Comparison of ENCODE assay signal across 8 cellular contexts in genomic region chr9:128023671-128024070, GRCh38. TPM values are rescaled to one million over a fixed set of nuclear protein-coding genes. Genes with fewer than 3 reads are reported as not detected.
A peak's percentile ranks its signal among the peaks of the same experiment; 100 is the strongest.
DNase-seq lines count a peak whose midpoint lies in the region; ATAC-seq and TF ChIP-seq lines count a peak whose summit lies in the region.
"Not testable (repeated sequence)": the region's sequence is repeated elsewhere in the genome, so short reads cannot be mapped to it uniquely, and the experiment has no call there.

No MANE protein-coding gene starts in this region.

- peak in 1 of 10 experiments; percentile 38 for DNase-seq in CD4-positive, alpha-beta T cell
- DNase-seq in OCI-LY7 (ENCODE audit: low spot score); activated CD4-positive, alpha-beta T cell treated with anti-CD3 and anti-CD28 coated beads, Interleukin-2, amount 10 ng/mL, durations not matched to agents 24 days and 14 days; effector memory CD4-positive, alpha-beta T cell; stimulated activated naive CD8-positive, alpha-beta T cell treated with anti-CD3 and anti-CD28 coated beads, Interleukin-15, amount 100 ng/mL, for 72 hours: not testable (repeated sequence)
- peak in 4 of 10 donors; percentile 19 to 44 (median 33) for DNase-seq in naive thymus-derived CD8-positive, alpha-beta T cell

- not testable (repeated sequence) for H3K9me3 Mint-ChIP-seq in CD4-positive, alpha-beta T cell; activated CD4-positive, alpha-beta T cell treated with anti-CD3 and anti-CD28 coated beads, Interleukin-2, amount 10 ng/mL, durations not matched to agents 24 days and 14 days; activated T-helper 17 cell treated with anti-CD3 and anti-CD28 coated beads, Interleukin-2, amount 50 U/mL, for 72 hours; activated naive CD8-positive, alpha-beta T cell (ENCODE audit: low read depth); naive thymus-derived CD8-positive, alpha-beta T cell; stimulated activated naive CD8-positive, alpha-beta T cell treated with anti-CD3 and anti-CD28 coated beads, Interleukin-15, amount 100 ng/mL, for 72 hours

- H3K9me3 ChIP-seq in CD4-positive, alpha-beta T cell (ENCODE audit: control insufficient read depth, low read length); OCI-LY7 (ENCODE audit: low read length); effector memory CD4-positive, alpha-beta T cell (ENCODE audit: control insufficient read depth, low read length): not testable (repeated sequence)

- peaks cover 50% of the 10 kb centered on the region for H3K4me1 ChIP-seq in OCI-LY7 (ENCODE audit: insufficient read depth, low read length, poor library complexity, severe bottlenecking)
- H3K4me1 ChIP-seq in effector memory CD4-positive, alpha-beta T cell (ENCODE audit: control insufficient read depth, insufficient read depth, low read length, poor library complexity, severe bottlenecking), result peaks cover 67% of the 10 kb centered on the region

- not testable (repeated sequence) for TF ChIP-seq CTCF in CD4-positive, alpha-beta T cell (IDR thresholded peaks at IDR 0.05); OCI-LY7 (conservative IDR thresholded peaks at IDR 0.05; ENCODE audit: low read length)

- POLR2A ChIA-PET in CD4-positive, alpha-beta T cell (lab: Charles Lee), result interaction anchor here (0.8 to 21.3 kb wide), 3 partner anchors 14 to 118 kb away, joined by 3 to 1020 read pairs (median 253); partner anchors contain the start of gene EEIG1
- POLR2A ChIA-PET in OCI-LY7 (lab: Charles Lee), result interaction anchor here (1.2 kb wide), 1 partner anchor 32 kb away, joined by 7 read pairs; no protein-coding TSS in a partner anchor
- POLR2A ChIA-PET in naive thymus-derived CD8-positive, alpha-beta T cell (lab: Charles Lee), result interaction anchor here (5.1 to 27.8 kb wide), 4 partner anchors 9 to 73 kb away, joined by 34 to 1266 read pairs (median 556); partner anchors contain the start of genes DPM2 and EEIG1

- H3K79me2 ChIP-seq in OCI-LY7 (ENCODE audit: insufficient read depth, low read depth, low read length), result not testable (repeated sequence)

- peak overlapping the region; percentile 18 for H3K4me3 Mint-ChIP-seq in CD4-positive, alpha-beta T cell
- H3K4me3 Mint-ChIP-seq in activated CD4-positive, alpha-beta T cell treated with anti-CD3 and anti-CD28 coated beads, Interleukin-2, amount 10 ng/mL, durations not matched to agents 24 days and 14 days, result peak overlapping the region; percentile 35
- H3K4me3 Mint-ChIP-seq in activated T-helper 17 cell treated with anti-CD3 and anti-CD28 coated beads, Interleukin-2, amount 50 U/mL, for 72 hours, result peak overlapping the region; percentile 32
- peak overlapping the region; percentile 40 for H3K4me3 Mint-ChIP-seq in activated naive CD8-positive, alpha-beta T cell
- peak overlapping the region; percentile 24 to 87 (median 72) for H3K4me3 Mint-ChIP-seq in naive thymus-derived CD8-positive, alpha-beta T cell
- peak overlapping the region; percentile 4 to 53 for H3K4me3 Mint-ChIP-seq in stimulated activated naive CD8-positive, alpha-beta T cell treated with anti-CD3 and anti-CD28 coated beads, Interleukin-15, amount 100 ng/mL, for 72 hours

- H3K4me2 ChIP-seq in OCI-LY7 (ENCODE audit: low read length), result not testable (repeated sequence)

- H3K36me3 ChIP-seq in OCI-LY7 (ENCODE audit: insufficient read depth, low read length); effector memory CD4-positive, alpha-beta T cell (ENCODE audit: control insufficient read depth, insufficient read depth, low read length): not testable (repeated sequence)

- intact Hi-C loops in CD4-positive, alpha-beta T cell (cut with DNase I, micrococcal nuclease); OCI-LY7 (cut with micrococcal nuclease; ENCODE audit: unreplicated experiment); activated CD4-positive, alpha-beta T cell treated with anti-CD3 and anti-CD28 coated beads, Interleukin-2, amount 10 ng/mL, durations not matched to agents 24 days and 14 days (cut with micrococcal nuclease): not testable (repeated sequence)

- H3K27ac ChIP-seq in CD4-positive, alpha-beta T cell (ENCODE audit: low read depth, low read length), result peak overlapping the region; percentile 94
- not testable (repeated sequence) for H3K27ac ChIP-seq in OCI-LY7 (ENCODE audit: low read depth, low read length, poor library complexity, severe bottlenecking)
- peak overlapping the region; percentile 55 for H3K27ac ChIP-seq in effector memory CD4-positive, alpha-beta T cell (ENCODE audit: insufficient read depth, low read length, poor library complexity, severe bottlenecking)

- H2AFZ ChIP-seq in OCI-LY7 (ENCODE audit: low read length), result peak overlapping the region; percentile 30; the same call in 1 of the 2 replicates

- ATAC-seq in CD4-positive, alpha-beta T cell (ENCODE audit: poor library complexity); activated T-helper 17 cell treated with anti-CD3 and anti-CD28 coated beads, Interleukin-2, amount 50 U/mL, for 72 hours (replicated peaks); stimulated activated naive CD8-positive, alpha-beta T cell treated with anti-CD3 and anti-CD28 coated beads, Interleukin-15, amount 100 ng/mL, for 72 hours: not testable (repeated sequence)
- ATAC-seq in naive thymus-derived CD8-positive, alpha-beta T cell, result peak in 1 of 2 donors; percentile 10

- H4K20me1 ChIP-seq in OCI-LY7 (ENCODE audit: insufficient read depth, low read length), result not testable (repeated sequence)

- not testable (repeated sequence) for H3K4me3 ChIP-seq in OCI-LY7 (ENCODE audit: low read depth, low read length, poor library complexity, severe bottlenecking); effector memory CD4-positive, alpha-beta T cell (ENCODE audit: insufficient read depth, low read depth, low read length, poor library complexity, severe bottlenecking)

- peaks cover 88% of the 10 kb centered on the region for H3K4me1 Mint-ChIP-seq in CD4-positive, alpha-beta T cell (ENCODE audit: low read depth)
- H3K4me1 Mint-ChIP-seq in activated CD4-positive, alpha-beta T cell treated with anti-CD3 and anti-CD28 coated beads, Interleukin-2, amount 10 ng/mL, durations not matched to agents 24 days and 14 days, result peaks cover 77% of the 10 kb centered on the region
- peaks cover 41% of the 10 kb centered on the region for H3K4me1 Mint-ChIP-seq in activated T-helper 17 cell treated with anti-CD3 and anti-CD28 coated beads, Interleukin-2, amount 50 U/mL, for 72 hours
- H3K4me1 Mint-ChIP-seq in activated naive CD8-positive, alpha-beta T cell (ENCODE audit: low read depth), result peaks cover 83% of the 10 kb centered on the region
- H3K4me1 Mint-ChIP-seq in naive thymus-derived CD8-positive, alpha-beta T cell, result peaks cover 40 to 88% (median 84%) of the 10 kb centered on the region in 4 donors
- peaks cover 81% of the 10 kb centered on the region for H3K4me1 Mint-ChIP-seq in stimulated activated naive CD8-positive, alpha-beta T cell treated with anti-CD3 and anti-CD28 coated beads, Interleukin-15, amount 100 ng/mL, for 72 hours

- BruUV-seq in OCI-LY7 (replicated peaks; lab: Mats Ljungman, UMichigan), result not testable (repeated sequence)

- not testable (repeated sequence) for H3K9me2 ChIP-seq in OCI-LY7 (ENCODE audit: insufficient read depth, low read length)

- not testable (repeated sequence) for H3K27me3 ChIP-seq in CD4-positive, alpha-beta T cell (ENCODE audit: control insufficient read depth, insufficient read depth, low read length); effector memory CD4-positive, alpha-beta T cell (replicated peaks; ENCODE audit: control insufficient read depth, insufficient read depth, low read length, poor library complexity, severe bottlenecking)

- not testable (repeated sequence) for H3K36me3 Mint-ChIP-seq in CD4-positive, alpha-beta T cell (ENCODE audit: low read depth); activated CD4-positive, alpha-beta T cell treated with anti-CD3 and anti-CD28 coated beads, Interleukin-2, amount 10 ng/mL, durations not matched to agents 24 days and 14 days (ENCODE audit: low read depth); activated T-helper 17 cell treated with anti-CD3 and anti-CD28 coated beads, Interleukin-2, amount 50 U/mL, for 72 hours (ENCODE audit: low read depth); activated naive CD8-positive, alpha-beta T cell; naive thymus-derived CD8-positive, alpha-beta T cell

- CTCF ChIA-PET in CD4-positive, alpha-beta T cell (lab: Charles Lee), result interaction anchor here (1.3 to 6.4 kb wide), 4 partner anchors 12 to 81 kb away, joined by 4 to 41 read pairs (median 6); no protein-coding TSS in a partner anchor
- CTCF ChIA-PET in OCI-LY7 (lab: Charles Lee; ENCODE audit: unreplicated experiment), result not testable (repeated sequence)

- peak overlapping the region; percentile 94 for H3K27ac Mint-ChIP-seq in CD4-positive, alpha-beta T cell
- not testable (repeated sequence) for H3K27ac Mint-ChIP-seq in activated CD4-positive, alpha-beta T cell treated with anti-CD3 and anti-CD28 coated beads, Interleukin-2, amount 10 ng/mL, durations not matched to agents 24 days and 14 days; activated T-helper 17 cell treated with anti-CD3 and anti-CD28 coated beads, Interleukin-2, amount 50 U/mL, for 72 hours; stimulated activated naive CD8-positive, alpha-beta T cell treated with anti-CD3 and anti-CD28 coated beads, Interleukin-15, amount 100 ng/mL, for 72 hours
- peak overlapping the region; percentile 84 for H3K27ac Mint-ChIP-seq in activated naive CD8-positive, alpha-beta T cell
- H3K27ac Mint-ChIP-seq in naive thymus-derived CD8-positive, alpha-beta T cell, result peak overlapping the region; percentile 95 to 100 (median 98)

- H3K27me3 Mint-ChIP-seq in CD4-positive, alpha-beta T cell; activated CD4-positive, alpha-beta T cell treated with anti-CD3 and anti-CD28 coated beads, Interleukin-2, amount 10 ng/mL, durations not matched to agents 24 days and 14 days; activated T-helper 17 cell treated with anti-CD3 and anti-CD28 coated beads, Interleukin-2, amount 50 U/mL, for 72 hours; activated naive CD8-positive, alpha-beta T cell; naive thymus-derived CD8-positive, alpha-beta T cell; stimulated activated naive CD8-positive, alpha-beta T cell treated with anti-CD3 and anti-CD28 coated beads, Interleukin-15, amount 100 ng/mL, for 72 hours: not testable (repeated sequence)

RNA-seq across cellular contexts. Expression of gene EEIG1, which starts 42.9 kb away (rescaled TPM):
- total RNA-seq in CD4-positive, alpha-beta T cell, result 100 to 1,000 TPM; 440 to 463 TPM
- total RNA-seq in OCI-LY7 (2014; rRNA removed; shearing (Covaris generic)), result 25.8 and 34.7 TPM in 2 replicates
- total RNA-seq in OCI-LY7 (2022), result 60.1 and 69.1 TPM in 2 replicates
- total RNA-seq in activated CD4-positive, alpha-beta T cell treated with anti-CD3 and anti-CD28 coated beads, Interleukin-2, amount 10 ng/mL, durations not matched to agents 24 days and 14 days, result 56.1 and 64.4 TPM in 2 replicates
- total RNA-seq in activated T-helper 17 cell treated with anti-CD3 and anti-CD28 coated beads, Interleukin-2, amount 50 U/mL, for 72 hours, result 10 to 100 TPM; 29.6 to 37.8 TPM
- total RNA-seq in naive thymus-derived CD8-positive, alpha-beta T cell, result 100 to 1,000 TPM; 564 to 631 TPM
- polyA plus RNA-seq in naive thymus-derived CD8-positive, alpha-beta T cell, result 100 to 1,000 TPM; 134 to 318 (median 149) TPM

RNA-seq across cellular contexts. Expression of gene NAIF1, which starts 43.4 kb away (rescaled TPM):
- 10 to 100 TPM; 11.5 to 16.8 TPM for total RNA-seq in CD4-positive, alpha-beta T cell
- total RNA-seq in OCI-LY7 (2014; rRNA removed; shearing (Covaris generic)), result 8.6 TPM in 2 replicates
- 14.8 and 14.9 TPM in 2 replicates for total RNA-seq in OCI-LY7 (2022)
- 9.6 and 11.1 TPM in 2 replicates for total RNA-seq in activated CD4-positive, alpha-beta T cell treated with anti-CD3 and anti-CD28 coated beads, Interleukin-2, amount 10 ng/mL, durations not matched to agents 24 days and 14 days
- 10 to 100 TPM in 1 of 2 donors, 1 to 10 TPM in 1; 9.0 to 15.0 TPM for total RNA-seq in activated T-helper 17 cell treated with anti-CD3 and anti-CD28 coated beads, Interleukin-2, amount 50 U/mL, for 72 hours
- 10 to 100 TPM; 14.3 to 18.3 TPM for total RNA-seq in naive thymus-derived CD8-positive, alpha-beta T cell
- polyA plus RNA-seq in naive thymus-derived CD8-positive, alpha-beta T cell, result 10 to 100 TPM; 10.1 to 13.3 (median 11.3) TPM

RNA-seq across cellular contexts. Expression of gene SLC25A25, which starts 44.4 kb away (rescaled TPM):
- 10 to 100 TPM; 16.9 to 17.7 TPM for total RNA-seq in CD4-positive, alpha-beta T cell
- total RNA-seq in OCI-LY7 (2014; rRNA removed; shearing (Covaris generic)), result 21.4 and 23.7 TPM in 2 replicates
- total RNA-seq in OCI-LY7 (2022), result 17.6 and 20.2 TPM in 2 replicates
- 12.2 and 14.0 TPM in 2 replicates for total RNA-seq in activated CD4-positive, alpha-beta T cell treated with anti-CD3 and anti-CD28 coated beads, Interleukin-2, amount 10 ng/mL, durations not matched to agents 24 days and 14 days
- total RNA-seq in activated T-helper 17 cell treated with anti-CD3 and anti-CD28 coated beads, Interleukin-2, amount 50 U/mL, for 72 hours, result 10 to 100 TPM; 10.8 to 12.7 TPM
- total RNA-seq in naive thymus-derived CD8-positive, alpha-beta T cell, result 10 to 100 TPM; 18.6 to 18.9 TPM
- polyA plus RNA-seq in naive thymus-derived CD8-positive, alpha-beta T cell, result 10 to 100 TPM; 12.1 to 17.8 (median 13.8) TPM

Comparison
In these comparisons a context has a peak if more than half of its experiments do, and no peak if none do; other contexts are left out.
1. H3K4me3 Mint-ChIP-seq: peak in every context shown above with its lines; median percentile 72 in naive thymus-derived CD8-positive, alpha-beta T cell; 40 in activated naive CD8-positive, alpha-beta T cell; 35 in activated CD4-positive, alpha-beta T cell treated with anti-CD3 and anti-CD28 coated beads, Interleukin-2, amount 10 ng/mL, durations not matched to agents 24 days and 14 days; 32 in activated T-helper 17 cell treated with anti-CD3 and anti-CD28 coated beads, Interleukin-2, amount 50 U/mL, for 72 hours; 28 in stimulated activated naive CD8-positive, alpha-beta T cell treated with anti-CD3 and anti-CD28 coated beads, Interleukin-15, amount 100 ng/mL, for 72 hours; 18 in CD4-positive, alpha-beta T cell.